In genomic region chr12:120132863-120133385, GRCh38 we compare ENCODE assay signal across 11 cellular contexts. TPM values are rescaled to one million over a fixed set of nuclear protein-coding genes. Genes with fewer than 3 reads are reported as not detected.
A peak's percentile ranks its signal among the peaks of the same experiment; 100 is the strongest.
DNase-seq lines count a peak whose midpoint lies in the region; ATAC-seq, FAIRE-seq and TF ChIP-seq lines count a peak whose summit lies in the region.
"Had no signal": no experiment of that assay in that cellular context is flagged by ENCODE, and none has a peak within 500 bp of the region (broad histone marks: within the 10 kb centered on the region; RNA-seq: fewer than 3 reads in every experiment).

No MANE protein-coding gene starts in this region.

- ATAC-seq in GM18907 (IDR thresholded peaks at IDR 0.05; ENCODE audit: unreplicated experiment): peak; percentile 79
- ATAC-seq in GM21619 (IDR thresholded peaks at IDR 0.05; ENCODE audit: unreplicated experiment): peak; percentile 92
- peak; percentile 92 for ATAC-seq in HG03354 (IDR thresholded peaks at IDR 0.05; ENCODE audit: poor library complexity, severe bottlenecking, unreplicated experiment)

- H3K4me1 ChIP-seq in kidney (ENCODE audit: control insufficient read depth in 1 of 2, insufficient read depth in 1 of 2, low read depth in 1 of 2, low read length in 2 of 2): no peaks in the 10 kb centered on the region
- H3K4me1 ChIP-seq in SJCRH30: no peaks in the 10 kb centered on the region

- intact Hi-C loops in kidney (cut with DNase I): no loop called here

- H3K9ac ChIP-seq in kidney (ENCODE audit: low read length in 2 of 2): no peak overlapping the region

- FAIRE-seq in kidney (lab: Jason Lieb, UNC): no peak
- FAIRE-seq: endothelial cell of umbilical vein had no signal

- H3K9me3 ChIP-seq in kidney (ENCODE audit: control insufficient read depth in 1 of 2, low read length in 2 of 2) (no peaks in the 10 kb centered on the region), SJCRH30 (replicated peaks) (no peaks in the 10 kb centered on the region)

- DNase-seq in kidney (peak; percentile 47), cerebellar nuclear complex (lab: John Stamatoyannopoulos, UW) (no peak), SJCRH30 (no peak), hippocampal formation (lab: John Stamatoyannopoulos, UW) (no peak), Kasumi-1 (lab: John Stamatoyannopoulos, UW) (no peak)

- peaks cover 65 to 89% of the 10 kb centered on the region in 2 donors for H3K36me3 ChIP-seq in kidney (ENCODE audit: control insufficient read depth in 1 of 2, insufficient read depth in 2 of 2, low read length in 2 of 2)
- H3K36me3 ChIP-seq in SJCRH30: peaks cover 62% of the 10 kb centered on the region

- no peak overlapping the region for H3K4me3 ChIP-seq in kidney (ENCODE audit: low read length in 2 of 2)
- no peak overlapping the region for H3K4me3 ChIP-seq in SJCRH30
- H3K4me3 ChIP-seq: SK-N-MC, skin epidermis had no signal

- H3K27ac ChIP-seq in kidney (ENCODE audit: low read depth in 2 of 2, low read length in 2 of 2): no peak overlapping the region
- H3K27ac ChIP-seq in SJCRH30: no peak overlapping the region
- H3K27ac ChIP-seq: SK-N-MC, skin epidermis had no signal

- no peak for TF ChIP-seq CTCF in kidney (IDR thresholded peaks at IDR 0.05; ENCODE audit: borderline replicate concordance, extremely low read depth, insufficient read depth)

- H3K27me3 ChIP-seq in SJCRH30: no peaks in the 10 kb centered on the region

RNA-seq across cellular contexts. Expression of gene RAB35, which starts 16.4 kb away (rescaled TPM):
- 56.1 TPM for total RNA-seq in kidney
- polyA plus RNA-seq in kidney (ENCODE audit: insufficient read depth, low read depth, low replicate concordance): 23.2 TPM
- total RNA-seq in SJCRH30 (2014; rRNA removed; shearing (Covaris generic)): 25.4 and 27.6 TPM in 2 replicates
